In genomic region chr12:109796057-109796456, GRCh38 we compare ENCODE assay signal across 9 cellular contexts. TPM values are rescaled to one million over a fixed set of nuclear protein-coding genes. Genes with fewer than 3 reads are reported as not detected.
"Had no signal": no experiment of that assay in that cellular context is flagged by ENCODE, and none has a peak within 500 bp of the region (broad histone marks: within the 10 kb centered on the region; RNA-seq: fewer than 3 reads in every experiment).

No MANE protein-coding gene starts in this region.

- H2AFZ ChIP-seq: GM23248 had no signal

- H3K4me3 ChIP-seq: GM23248, HAP-1 had no signal

- FAIRE-seq: HTR-8/SVneo had no signal

- H3K27ac ChIP-seq: GM23248 had no signal

- H3K4me3 Mint-ChIP-seq: IgD-negative memory B cell had no signal

- DNase-seq: GM23248, GOT3, H7, KG1 had no signal

- H3K27ac Mint-ChIP-seq: IgD-negative memory B cell had no signal

- H3K4me1 ChIP-seq: HAP-1 had no signal

- H3K9ac ChIP-seq: GM23248 had no signal

- H3K4me1 Mint-ChIP-seq: IgD-negative memory B cell had no signal

- ATAC-seq: HCT116 had no signal

- H3K36me3 ChIP-seq: HAP-1 had no signal

- H3K9me3 ChIP-seq: HAP-1 had no signal

- H3K9me3 Mint-ChIP-seq: IgD-negative memory B cell had no signal

RNA-seq across cellular contexts. Expression of gene TRPV4, which starts 37.1 kb away (rescaled TPM):
- total RNA-seq: HT-29 had no signal
- polyA plus RNA-seq: IgD-negative memory B cell had no signal
